ENCODE assay signal across 22 cellular contexts in genomic region chr2:232043966-232044365, GRCh38.
"Had no signal": no experiment of that assay in that cellular context is flagged by ENCODE, and none has a peak within 500 bp of the region (broad histone marks: within the 10 kb centered on the region; RNA-seq: fewer than 3 reads in every experiment).

No MANE protein-coding gene starts in this region.

- H3K27ac ChIP-seq: coronary artery, dorsolateral prefrontal cortex, epithelial cell of prostate, esophagus squamous epithelium, gastrocnemius medialis, heart right ventricle, left lung, lower lobe of right lung had no signal

- DNase-seq: dermis blood vessel endothelial cell; dorsolateral prefrontal cortex; effector CD4-positive, alpha-beta T cell; effector memory CD4-positive, alpha-beta T cell; erythroblast; esophagus squamous epithelium; foreskin fibroblast; foreskin melanocyte; gastrocnemius medialis; glutamatergic neuron; head of caudate nucleus; heart right ventricle; hippocampal formation; left cardiac atrium; left lung; left ventricle myocardium superior; lower lobe of right lung; mesenchymal stem cell; midbrain had no signal

- H3K9me3 ChIP-seq: esophagus squamous epithelium, gastrocnemius medialis, heart right ventricle, left lung, lower lobe of right lung had no signal

- H3K36me3 ChIP-seq: esophagus squamous epithelium, gastrocnemius medialis, heart right ventricle, left lung had no signal

- H3K27me3 ChIP-seq: dorsolateral prefrontal cortex, esophagus squamous epithelium, gastrocnemius medialis, heart right ventricle, left lung had no signal

- H3K4me1 ChIP-seq: gastrocnemius medialis, left lung, lower lobe of right lung had no signal

- H3K4me3 ChIP-seq: coronary artery, dorsolateral prefrontal cortex, esophagus squamous epithelium, gastrocnemius medialis, heart right ventricle, left lung, lower lobe of right lung had no signal

- ATAC-seq: esophagus mucosa, gastrocnemius medialis, heart right ventricle, left cardiac atrium, left lung, left ventricle myocardium superior, lower lobe of right lung had no signal
